8 cellular contexts compared by ENCODE assay signal in the genomic region with DNA sequence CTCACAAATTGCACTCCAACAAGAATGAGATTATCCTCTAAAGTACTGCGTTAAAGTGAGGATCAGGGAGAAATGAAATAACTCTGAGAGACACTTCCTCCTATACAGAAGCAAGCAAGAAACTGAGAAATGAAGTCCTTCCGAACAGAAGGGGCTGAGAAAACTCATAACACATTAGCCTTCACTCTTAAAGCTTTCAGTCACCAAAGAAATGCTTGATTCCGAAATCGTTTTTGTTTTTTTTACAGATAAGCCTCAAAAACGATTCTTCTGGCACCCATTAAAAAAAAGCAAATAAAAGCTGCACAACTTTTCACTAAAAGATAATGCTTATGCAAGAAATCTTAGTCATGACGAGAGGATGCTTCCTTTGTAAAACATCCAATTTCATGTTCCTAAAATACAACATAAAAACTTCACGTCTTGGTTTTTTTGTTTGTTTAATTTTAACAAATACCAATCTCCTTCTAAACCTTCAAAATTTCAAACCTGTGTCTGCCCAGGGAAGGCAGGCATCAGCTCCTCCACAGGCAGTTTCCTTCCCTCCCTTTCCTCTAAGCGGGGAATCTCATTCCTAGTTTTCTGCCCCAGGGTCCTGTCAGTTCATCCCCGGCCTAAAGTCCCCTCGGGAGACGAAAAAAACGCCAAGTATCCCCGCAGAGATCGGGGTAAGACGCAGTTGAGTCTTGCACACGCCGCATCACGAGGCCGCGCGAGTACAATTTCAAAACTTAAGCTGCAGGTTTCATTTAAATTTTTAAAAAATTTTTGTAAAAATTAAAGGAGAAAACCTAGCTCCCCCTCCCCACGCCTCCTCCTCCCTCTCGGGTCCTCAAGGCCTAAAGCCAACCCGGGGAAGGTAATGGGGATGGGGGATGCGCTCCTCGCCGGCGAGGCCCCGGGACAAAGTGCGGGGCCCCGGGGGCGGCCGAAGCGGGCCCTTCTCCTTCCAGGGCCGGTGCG. TPM values are rescaled to one million over a fixed set of nuclear protein-coding genes. Genes with fewer than 3 reads are reported as not detected.
DNase-seq lines count a peak whose midpoint lies in the region; ATAC-seq and TF ChIP-seq lines count a peak whose summit lies in the region.

No MANE protein-coding gene starts in this region.

- TF ChIP-seq CTCF in Calu3 (IDR thresholded peaks at IDR 0.05; ENCODE audit: unreplicated experiment) (no peak), esophagus squamous epithelium (IDR thresholded peaks at IDR 0.05) (no peak), neutrophil (IDR thresholded peaks at IDR 0.05) (no peak)

- no peaks in the 10 kb centered on the region for H3K9me3 Mint-ChIP-seq in Calu3 (ENCODE audit: low read depth, unreplicated experiment)
- no peaks in the 10 kb centered on the region for H3K9me3 Mint-ChIP-seq in T-helper 2 cell treated with Interferon-gamma antibody and Interleukin-4, amounts not matched to agents 5 μg/mL and 100 μg/mL, for 36 hours

- 0 to 1% methylated on average over 20 to 22 of the region's 36 CpGs for WGBS in esophagus squamous epithelium, 2 donors

- peaks cover 0 to 17% (median 0%) of the 10 kb centered on the region in 3 donors for H3K36me3 ChIP-seq in esophagus squamous epithelium
- peaks cover under 1% of the 10 kb centered on the region for H3K36me3 ChIP-seq in neutrophil

- TF ChIP-seq POLR2A in esophagus squamous epithelium (IDR thresholded peaks at IDR 0.05) = no peak

- H3K4me3 ChIP-seq in esophagus squamous epithelium (peak overlapping the region; percentile 59 to 95 (median 85)), neutrophil (ENCODE audit: low read depth in 1 of 2, low read length in 1 of 2) (peak overlapping the region; percentile 87 to 89)

- DNase-seq in Calu3 (no peak), esophagus squamous epithelium (lab: John Stamatoyannopoulos, UW) (no peak), mucosa of gallbladder (ENCODE audit: low spot score) (no peak), SKM-1 (lab: John Stamatoyannopoulos, UW; ENCODE audit: unreplicated experiment) (no peak), GF-D8 (lab: John Stamatoyannopoulos, UW) (no peak)
- DNase-seq in T-helper 2 cell treated with Interferon-gamma antibody and Interleukin-4, amounts not matched to agents 5 μg/mL and 100 μg/mL, for 36 hours (ENCODE audit: low spot score) = no peak

- peak overlapping the region; percentile 96 for H3K4me3 Mint-ChIP-seq in Calu3 (ENCODE audit: low read depth, unreplicated experiment)
- peak overlapping the region; percentile 97 for H3K4me3 Mint-ChIP-seq in T-helper 2 cell treated with Interferon-gamma antibody and Interleukin-4, amounts not matched to agents 5 μg/mL and 100 μg/mL, for 36 hours

- TSS peak; percentile 21 for BruUV-seq in Calu3 (replicated peaks; lab: Mats Ljungman, UMichigan)

- CTCF ChIA-PET in Calu3 (lab: Charles Lee) = interaction anchor here (0.6 to 1.3 kb wide), 3 partner anchors 36 to 204 kb away, joined by 3 to 4 read pairs (median 3); no protein-coding TSS in a partner anchor

- H3K36me3 Mint-ChIP-seq in Calu3 (ENCODE audit: insufficient read depth, unreplicated experiment) = peaks cover 32% of the 10 kb centered on the region
- H3K36me3 Mint-ChIP-seq in T-helper 2 cell treated with Interferon-gamma antibody and Interleukin-4, amounts not matched to agents 5 μg/mL and 100 μg/mL, for 36 hours (ENCODE audit: low read depth) = peaks cover 40% of the 10 kb centered on the region

- peak overlapping the region; percentile 61 for H3K27ac Mint-ChIP-seq in Calu3 (ENCODE audit: unreplicated experiment)
- peak overlapping the region; percentile 91 for H3K27ac Mint-ChIP-seq in T-helper 2 cell treated with Interferon-gamma antibody and Interleukin-4, amounts not matched to agents 5 μg/mL and 100 μg/mL, for 36 hours

- H3K4me1 Mint-ChIP-seq in Calu3 (ENCODE audit: low read depth, unreplicated experiment) = peaks cover 8% of the 10 kb centered on the region
- H3K4me1 Mint-ChIP-seq in T-helper 2 cell treated with Interferon-gamma antibody and Interleukin-4, amounts not matched to agents 5 μg/mL and 100 μg/mL, for 36 hours (ENCODE audit: low read depth) = peaks cover 52% of the 10 kb centered on the region

- ATAC-seq in HG02938 (IDR thresholded peaks at IDR 0.05; ENCODE audit: unreplicated experiment) = peak; percentile 0

- H3K27ac ChIP-seq in esophagus squamous epithelium (peak overlapping the region; percentile 92 to 99 (median 94)), neutrophil (peak overlapping the region; percentile 85)

- H3K27me3 Mint-ChIP-seq in Calu3 (ENCODE audit: unreplicated experiment) = no peaks in the 10 kb centered on the region
- no peaks in the 10 kb centered on the region for H3K27me3 Mint-ChIP-seq in T-helper 2 cell treated with Interferon-gamma antibody and Interleukin-4, amounts not matched to agents 5 μg/mL and 100 μg/mL, for 36 hours (ENCODE audit: low read depth)

- H3K4me1 ChIP-seq in esophagus squamous epithelium = peaks cover 21 to 56% (median 34%) of the 10 kb centered on the region in 3 donors
- peaks cover 36 to 38% of the 10 kb centered on the region in 2 experiments for H3K4me1 ChIP-seq in neutrophil (ENCODE audit: control insufficient read depth in 1 of 2, insufficient read depth in 1 of 2, low read depth in 1 of 2, low read length in 1 of 2)

- intact Hi-C loops in Calu3 (cut with micrococcal nuclease; ENCODE audit: unreplicated experiment) = no loop called here
- intact Hi-C loops in esophagus squamous epithelium (cut with DNase I) = loop anchor here (5.0 kb wide), 1 partner anchor 36 kb away; the partner anchor contains the start of gene BCL7B

- H3K27me3 ChIP-seq in esophagus squamous epithelium = no peaks in the 10 kb centered on the region
- H3K27me3 ChIP-seq in neutrophil = no peaks in the 10 kb centered on the region

- H3K9me3 ChIP-seq in esophagus squamous epithelium = no peaks in the 10 kb centered on the region
- H3K9me3 ChIP-seq in neutrophil = no peaks in the 10 kb centered on the region

RNA-seq across cellular contexts. Expression of gene BAZ1B, which starts 1.1 kb away (rescaled TPM):
- total RNA-seq in Calu3 (2022) = 44.6 and 45.1 TPM in 2 replicates
- 10 to 100 TPM; 18.8 to 40.4 (median 27.4) TPM for total RNA-seq in esophagus squamous epithelium
- total RNA-seq in mucosa of gallbladder = 50.7 TPM

RNA-seq across cellular contexts. Expression of gene BCL7B, which starts 36.5 kb away (rescaled TPM):
- total RNA-seq in Calu3 (2022) (37.8 and 44.6 TPM in 2 replicates), esophagus squamous epithelium (10 to 100 TPM; 39.8 to 55.3 (median 43.0) TPM), mucosa of gallbladder (57.7 TPM)

RNA-seq across cellular contexts. Expression of gene TBL2, which starts 57.4 kb away (rescaled TPM):
- total RNA-seq in Calu3 (2022) (33.3 and 35.9 TPM in 2 replicates), esophagus squamous epithelium (10 to 100 TPM; 18.1 to 34.8 (median 26.7) TPM), mucosa of gallbladder (39.2 TPM)
